Comparison of ENCODE assay signal across 26 cellular contexts in genomic region chr3:122978569-122978968, GRCh38. TPM values are rescaled to one million over a fixed set of nuclear protein-coding genes. Genes with fewer than 3 reads are reported as not detected.
DNase-seq lines count a peak whose midpoint lies in the region; ATAC-seq and TF ChIP-seq lines count a peak whose summit lies in the region.
"Had no signal": no experiment of that assay in that cellular context is flagged by ENCODE, and none has a peak within 500 bp of the region (broad histone marks: within the 10 kb centered on the region; RNA-seq: fewer than 3 reads in every experiment).

No MANE protein-coding gene starts in this region.

- no peaks in the 10 kb centered on the region for H3K27me3 ChIP-seq in mesendoderm (ENCODE audit: insufficient read depth, low read length, poor library complexity)
- H3K27me3 ChIP-seq in tibial artery, result no peaks in the 10 kb centered on the region
- H3K27me3 ChIP-seq in MG63, result no peaks in the 10 kb centered on the region
- H3K27me3 ChIP-seq: gastrocnemius medialis, thyroid gland had no signal

- H4K5ac ChIP-seq in mesendoderm (ENCODE audit: low read length), result no peak overlapping the region

- peaks cover 4% of the 10 kb centered on the region for H3K4me1 Mint-ChIP-seq in stimulated activated naive CD8-positive, alpha-beta T cell treated with anti-CD3 and anti-CD28 coated beads, Interleukin-15, amount 100 ng/mL, for 72 hours
- peaks cover 50% of the 10 kb centered on the region for H3K4me1 Mint-ChIP-seq in glutamatergic neuron (ENCODE audit: low read depth, unreplicated experiment)

- no peak overlapping the region for H2BK15ac ChIP-seq in mesendoderm (replicated peaks; ENCODE audit: low read depth)

- H3K9ac ChIP-seq in mesendoderm (ENCODE audit: low read length), result no peak overlapping the region

- H3K79me2 ChIP-seq in mesendoderm (ENCODE audit: control insufficient read depth, insufficient read depth, low read length), result no peaks in the 10 kb centered on the region

- no peaks in the 10 kb centered on the region for H3K9me3 ChIP-seq in tibial artery
- no peaks in the 10 kb centered on the region for H3K9me3 ChIP-seq in MG63
- H3K9me3 ChIP-seq: gastrocnemius medialis, thyroid gland had no signal

- H3K27ac ChIP-seq in mesendoderm (ENCODE audit: low read depth, low read length) (no peak overlapping the region), tibial artery (peak overlapping the region; percentile 72 to 75)
- H3K27ac ChIP-seq: 22Rv1 had no signal

- H2AK5ac ChIP-seq in mesendoderm (ENCODE audit: low read length), result no peak overlapping the region

- peak overlapping the region; percentile 6 for H3K56ac ChIP-seq in mesendoderm (ENCODE audit: low read length)

- no peak overlapping the region for H3K18ac ChIP-seq in mesendoderm (ENCODE audit: low read length)

- no peak for TF ChIP-seq CTCF in tibial artery (IDR thresholded peaks at IDR 0.05)
- TF ChIP-seq CTCF in glutamatergic neuron (IDR thresholded peaks at IDR 0.05; ENCODE audit: partially characterized antibody, unreplicated experiment), result no peak

- no peak overlapping the region for H3K4ac ChIP-seq in mesendoderm (ENCODE audit: low read depth, low read length)

- H3K36me3 ChIP-seq in mesendoderm (ENCODE audit: control insufficient read depth, insufficient read depth, low read length) (no peaks in the 10 kb centered on the region), tibial artery (no peaks in the 10 kb centered on the region), MG63 (no peaks in the 10 kb centered on the region)
- H3K36me3 ChIP-seq: gastrocnemius medialis, thyroid gland had no signal

- no peak overlapping the region for H4K8ac ChIP-seq in mesendoderm (ENCODE audit: low read depth, low read length)

- no peak overlapping the region for H3K4me2 ChIP-seq in mesendoderm (ENCODE audit: low read length)

- no peak overlapping the region for H2BK120ac ChIP-seq in mesendoderm (ENCODE audit: low read depth, low read length)

- no peak overlapping the region for H3K23ac ChIP-seq in mesendoderm (ENCODE audit: low read length)

- intact Hi-C loops in tibial artery (cut with DNase I; ENCODE audit: low total_unique reads), result no loop called here

- ATAC-seq in stimulated activated naive CD8-positive, alpha-beta T cell treated with anti-CD3 and anti-CD28 coated beads, Interleukin-15, amount 100 ng/mL, for 72 hours, result peak; percentile 33
- no peak for ATAC-seq in stimulated activated naive CD8-positive, alpha-beta T cell treated with anti-CD3 and anti-CD28 coated beads, Interleukin-15, Interleukin-2, amounts not matched to agents 100 U/mL and 50 U/mL, for 24 hours
- ATAC-seq: activated T-helper 17 cell treated with anti-CD3 and anti-CD28 coated beads, Interleukin-2, amount 50 U/mL, for 72 hours; gastrocnemius medialis; GM12878; natural killer cell treated with Interleukin-12 subunit alpha and Interleukin-12 subunit beta and Interleukin-15 and Interleukin-18, amount 100 ng/mL, for 72 hours; T-cell had no signal

- no peaks in the 10 kb centered on the region for H3K79me1 ChIP-seq in mesendoderm (ENCODE audit: low read length)

- H3K9me3 Mint-ChIP-seq in stimulated activated naive CD8-positive, alpha-beta T cell treated with anti-CD3 and anti-CD28 coated beads, Interleukin-15, amount 100 ng/mL, for 72 hours, result no peaks in the 10 kb centered on the region
- peaks cover 15% of the 10 kb centered on the region for H3K9me3 Mint-ChIP-seq in glutamatergic neuron (ENCODE audit: unreplicated experiment)
- H3K9me3 Mint-ChIP-seq: activated B cell treated with CpG ODN at 0.5 μM for 24 hours; activated naive CD4-positive, alpha-beta T cell treated with anti-CD3 and anti-CD28 coated beads, Interleukin-2, amount 50 U/mL, for 24 hours; activated T-helper 17 cell treated with anti-CD3 and anti-CD28 coated beads, Interleukin-2, amount 50 U/mL, for 72 hours; CD4-positive, CD25-positive, alpha-beta regulatory T cell; central memory CD8-positive, alpha-beta T cell; natural killer cell treated with Interleukin-12 subunit alpha and Interleukin-12 subunit beta and Interleukin-15 and Interleukin-18, amount 100 ng/mL, for 72 hours; T-cell had no signal

- DNase-seq in NK-92 treated with Interleukin-12 subunit alpha and Interleukin-12 subunit beta, amount 100 ng/mL, for 24 hours (lab: John Stamatoyannopoulos, UW), result peak; percentile 18
- DNase-seq in NK-92 (lab: John Stamatoyannopoulos, UW; ENCODE audit: unreplicated experiment) (no peak), mesendoderm (no peak), tibial artery (no peak), glutamatergic neuron (no peak), MG63 (no peak)
- DNase-seq in stimulated activated naive CD8-positive, alpha-beta T cell treated with anti-CD3 and anti-CD28 coated beads, Interleukin-15, amount 100 ng/mL, for 72 hours, result no peak
- no peak for DNase-seq in stimulated activated naive CD8-positive, alpha-beta T cell treated with anti-CD3 and anti-CD28 coated beads, Interleukin-15, Interleukin-2, amounts not matched to agents 100 U/mL and 50 U/mL, for 24 hours
- DNase-seq: activated B cell treated with CpG ODN at 0.5 μM for 24 hours; activated CD4-positive, alpha-beta T cell treated with anti-CD3 and anti-CD28 coated beads, Interleukin-2, amount 50 U/mL, for 4 hours; gastrocnemius medialis; NCI-H187 treated with DMSO at 0.1 percent for 48 hours; NCI-H2171 treated with DMSO at 0.1 percent for 48 hours; NCI-H524 treated with DMSO at 0.1 percent for 48 hours; stimulated activated CD4-positive, alpha-beta T cell treated with anti-CD3 and anti-CD28 coated beads, Interleukin-15, amount 100 ng/mL, for 24 hours; stimulated activated naive CD4-positive, alpha-beta T cell; T-cell had no signal

- peaks cover 15% of the 10 kb centered on the region for H3K27me3 Mint-ChIP-seq in stimulated activated naive CD8-positive, alpha-beta T cell treated with anti-CD3 and anti-CD28 coated beads, Interleukin-15, amount 100 ng/mL, for 72 hours
- peaks cover 13% of the 10 kb centered on the region for H3K27me3 Mint-ChIP-seq in glutamatergic neuron (ENCODE audit: unreplicated experiment)
- H3K27me3 Mint-ChIP-seq: activated B cell treated with CpG ODN at 0.5 μM for 24 hours had no signal

- H2BK5ac ChIP-seq in mesendoderm (ENCODE audit: low read length), result no peak overlapping the region

- no peak overlapping the region for H3K4me3 Mint-ChIP-seq in stimulated activated naive CD8-positive, alpha-beta T cell treated with anti-CD3 and anti-CD28 coated beads, Interleukin-15, amount 100 ng/mL, for 72 hours
- no peak overlapping the region for H3K4me3 Mint-ChIP-seq in glutamatergic neuron (ENCODE audit: unreplicated experiment)
- H3K4me3 Mint-ChIP-seq: activated B cell treated with CpG ODN at 0.5 μM for 24 hours; activated naive CD4-positive, alpha-beta T cell treated with anti-CD3 and anti-CD28 coated beads, Interleukin-2, amount 50 U/mL, for 24 hours; activated T-helper 17 cell treated with anti-CD3 and anti-CD28 coated beads, Interleukin-2, amount 50 U/mL, for 72 hours; central memory CD8-positive, alpha-beta T cell; natural killer cell treated with Interleukin-12 subunit alpha and Interleukin-12 subunit beta and Interleukin-15 and Interleukin-18, amount 100 ng/mL, for 72 hours; T-cell had no signal

- H3K36me3 Mint-ChIP-seq in glutamatergic neuron (ENCODE audit: unreplicated experiment), result no peaks in the 10 kb centered on the region
- H3K36me3 Mint-ChIP-seq: activated naive CD4-positive, alpha-beta T cell treated with anti-CD3 and anti-CD28 coated beads, Interleukin-2, amount 50 U/mL, for 24 hours; CD4-positive, CD25-positive, alpha-beta regulatory T cell; natural killer cell treated with Interleukin-12 subunit alpha and Interleukin-12 subunit beta and Interleukin-15 and Interleukin-18, amount 100 ng/mL, for 72 hours; T-cell had no signal

- no peak overlapping the region for H3K27ac Mint-ChIP-seq in stimulated activated naive CD8-positive, alpha-beta T cell treated with anti-CD3 and anti-CD28 coated beads, Interleukin-15, amount 100 ng/mL, for 72 hours
- H3K27ac Mint-ChIP-seq in glutamatergic neuron (ENCODE audit: unreplicated experiment), result no peak overlapping the region
- H3K27ac Mint-ChIP-seq: activated B cell treated with CpG ODN at 0.5 μM for 24 hours; activated naive CD4-positive, alpha-beta T cell treated with anti-CD3 and anti-CD28 coated beads, Interleukin-2, amount 50 U/mL, for 24 hours; activated T-helper 17 cell treated with anti-CD3 and anti-CD28 coated beads, Interleukin-2, amount 50 U/mL, for 72 hours; CD4-positive, CD25-positive, alpha-beta regulatory T cell; natural killer cell treated with Interleukin-12 subunit alpha and Interleukin-12 subunit beta and Interleukin-15 and Interleukin-18, amount 100 ng/mL, for 72 hours; T-cell had no signal

- H3K4me1 ChIP-seq in mesendoderm (ENCODE audit: control insufficient read depth, low read depth, low read length) (peaks cover 27% of the 10 kb centered on the region), tibial artery (peaks cover 0 to 64% (median 42%) of the 10 kb centered on the region in 4 donors)

- no CpG with 5 or more reads among the region's 6 CpGs for WGBS in mesendoderm (ENCODE audit: extremely low coverage, insufficient coverage, low lambda C conversion rate)

- H3K4me3 ChIP-seq in mesendoderm (ENCODE audit: low read length), result no peak overlapping the region
- H3K4me3 ChIP-seq in tibial artery, result no peak overlapping the region
- H3K4me3 ChIP-seq in MG63, result no peak overlapping the region
- H3K4me3 ChIP-seq: gastrocnemius medialis, GM12878, thyroid gland had no signal

RNA-seq across cellular contexts. Expression of gene SEMA5B, which starts 49.0 kb away (rescaled TPM):
- polyA plus RNA-seq in mesendoderm (2013, experiment 1 of 2), result 2.2 TPM
- 1.9 TPM for polyA plus RNA-seq in mesendoderm (2013, experiment 2 of 2)
- 61.1 TPM for total RNA-seq in glutamatergic neuron (ENCODE audit: unreplicated experiment)
- not detected in 2 replicates for total RNA-seq in MG63 (2014; rRNA removed; shearing (Covaris generic); ENCODE audit: low replicate concordance)
- total RNA-seq: CD4-positive, CD25-positive, alpha-beta regulatory T cell; GM12878; mononuclear cell; natural killer cell treated with Interleukin-12 subunit alpha and Interleukin-12 subunit beta and Interleukin-15 and Interleukin-18, amount 100 ng/mL, for 72 hours had no signal

Comparison
In these comparisons a context has a peak if more than half of its experiments do, and no peak if none do; other contexts are left out.
1. RNA of gene SEMA5B, which starts 49.0 kb away (total RNA-seq): 61.1 TPM in glutamatergic neuron (single experiment); not detected in MG63; every median in the first group is over 10 times any median in the second.